In the genomic region with DNA sequence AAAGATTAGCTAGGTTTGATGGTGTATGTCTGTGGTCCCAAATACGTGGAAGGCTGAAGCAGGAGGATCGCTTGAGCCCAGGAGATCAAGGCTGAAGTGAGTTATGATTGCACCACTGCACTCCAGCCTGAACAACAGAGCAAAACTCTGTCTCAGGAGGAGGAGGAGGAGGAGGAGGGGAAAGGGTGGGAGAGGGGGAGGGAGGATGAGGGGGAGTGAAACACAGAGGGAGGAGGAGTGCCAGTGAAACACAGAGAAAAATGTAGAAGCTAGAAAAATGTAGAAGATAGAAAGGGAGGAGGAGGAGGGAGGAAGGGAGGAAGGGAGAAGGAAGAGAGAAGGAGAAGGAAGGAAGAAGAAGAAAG, we compare ENCODE assay signal across 36 cellular contexts.
"Had no signal": no experiment of that assay in that cellular context is flagged by ENCODE, and none has a peak within 500 bp of the region (broad histone marks: within the 10 kb centered on the region; RNA-seq: fewer than 3 reads in every experiment).

No MANE protein-coding gene starts in this region.

- H3K27ac ChIP-seq: adrenal gland, ascending aorta, cardiac muscle cell, VCaP had no signal

- H3K4me1 Mint-ChIP-seq: activated B cell treated with CpG ODN at 0.5 μM for 24 hours; central memory CD8-positive, alpha-beta T cell had no signal

- H3K4me3 Mint-ChIP-seq: activated B cell treated with CpG ODN at 0.5 μM for 24 hours; activated CD4-positive, alpha-beta memory T cell treated with anti-CD3 and anti-CD28 coated beads for 36 hours; activated CD4-positive, alpha-beta T cell treated with anti-CD3 and anti-CD28 coated beads, Interleukin-2, amount 10 ng/mL, durations not matched to agents 24 days and 14 days; activated CD8-positive, alpha-beta T cell treated with anti-CD3 and anti-CD28 coated beads for 36 hours; activated naive CD4-positive, alpha-beta T cell treated with anti-CD3 and anti-CD28 coated beads for 36 hours; activated naive CD8-positive, alpha-beta T cell treated with anti-CD3 and anti-CD28 coated beads for 36 hours; activated T-cell treated with anti-CD3 and anti-CD28 coated beads, Interleukin-2, amount 50 U/mL, for 4 hours; activated T-cell treated with anti-CD3 and anti-CD28 coated beads, Interleukin-2, amount 50 U/mL, for 72 hours; activated T-helper 1 cell treated with anti-CD3 and anti-CD28 coated beads, Interleukin-12 subunit alpha, Interleukin-12 subunit beta, Interleukin-2, Interleukin-4 antibody, amounts not matched to agents 30 ng/mL and 10 ng/mL and 1 ng/mL, durations not matched to agents 14 hours and 24 hours and 36 hours; activated T-helper 17 cell treated with anti-CD3 and anti-CD28 coated beads, Interleukin-2, amount 50 U/mL, for 72 hours; central memory CD8-positive, alpha-beta T cell; T-helper 1 cell treated with Interleukin-12 subunit alpha and Interleukin-12 subunit beta and Interleukin-4 antibody, amounts not matched to agents 30 μg/mL and 1 μg/mL, for 36 hours; T-helper 2 cell treated with Interferon-gamma antibody and Interleukin-4, amounts not matched to agents 5 μg/mL and 100 μg/mL, for 36 hours had no signal

- H3K36me3 Mint-ChIP-seq: activated CD4-positive, alpha-beta memory T cell treated with anti-CD3 and anti-CD28 coated beads for 36 hours; activated naive CD4-positive, alpha-beta T cell treated with anti-CD3 and anti-CD28 coated beads, Interleukin-2, amount 50 U/mL, for 72 hours; activated naive CD8-positive, alpha-beta T cell treated with anti-CD3 and anti-CD28 coated beads for 36 hours; brain had no signal

- H3K36me3 ChIP-seq: adrenal gland, ascending aorta, cardiac muscle cell had no signal

- DNase-seq: activated B cell treated with CpG ODN at 0.5 μM for 24 hours; activated CD4-positive, alpha-beta memory T cell treated with anti-CD3 and anti-CD28 coated beads for 36 hours; activated CD4-positive, alpha-beta T cell treated with anti-CD3 and anti-CD28 coated beads for 4 hours; activated CD4-positive, alpha-beta T cell treated with anti-CD3 and anti-CD28 coated beads, Interleukin-2, amount 10 ng/mL, durations not matched to agents 24 days and 14 days; activated CD4-positive, alpha-beta T cell treated with anti-CD3 and anti-CD28 coated beads, Interleukin-2, amount 50 U/mL, for 1 hour; activated CD4-positive, alpha-beta T cell treated with anti-CD3 and anti-CD28 coated beads, Interleukin-2, amount 50 U/mL, for 4 hours; activated CD4-positive, CD25-positive, alpha-beta regulatory T cell treated with anti-CD3 and anti-CD28 coated beads, Interleukin-2, amount 50 U/mL, for 72 hours; activated CD8-positive, alpha-beta memory T cell treated with anti-CD3 and anti-CD28 coated beads, Interleukin-2, amount 50 U/mL, for 4 hours; activated CD8-positive, alpha-beta T cell treated with anti-CD3 and anti-CD28 coated beads for 36 hours; activated effector memory CD4-positive, alpha-beta T cell treated with anti-CD3 and anti-CD28 coated beads, Interleukin-2, amount 50 U/mL, for 16 hours; activated gamma-delta T cell treated with Interleukin-2 at 50 U/mL for 16 hours; activated naive CD4-positive, alpha-beta T cell; activated naive CD4-positive, alpha-beta T cell treated with anti-CD3 and anti-CD28 coated beads for 36 hours; activated naive CD4-positive, alpha-beta T cell treated with anti-CD3 and anti-CD28 coated beads, Interleukin-2, amount 50 U/mL, for 16 hours; activated naive CD8-positive, alpha-beta T cell treated with anti-CD3 and anti-CD28 coated beads for 36 hours; activated T-cell treated with anti-CD3 and anti-CD28 coated beads for 4 hours; activated T-cell treated with anti-CD3 and anti-CD28 coated beads, Interleukin-2, amount 50 U/mL, for 1 hour; activated T-cell treated with anti-CD3 and anti-CD28 coated beads, Interleukin-2, amount 50 U/mL, for 4 hours; activated T-cell treated with anti-CD3 and anti-CD28 coated beads, Interleukin-2, amount 50 U/mL, for 72 hours; adrenal gland; amygdala; anterior cingulate cortex; caudate nucleus; cerebellar nuclear complex; T-helper 2 cell; T-helper 9 cell had no signal

- H3K4me3 ChIP-seq: adrenal gland, ascending aorta, cardiac muscle cell had no signal

- H3K9me3 ChIP-seq: adrenal gland, ascending aorta had no signal

- H3K4me1 ChIP-seq: ascending aorta had no signal

- H3K9me3 Mint-ChIP-seq: activated B cell treated with CpG ODN at 0.5 μM for 24 hours; activated CD4-positive, alpha-beta memory T cell treated with anti-CD3 and anti-CD28 coated beads for 36 hours; activated CD4-positive, alpha-beta T cell treated with anti-CD3 and anti-CD28 coated beads, Interleukin-2, amount 10 ng/mL, durations not matched to agents 24 days and 14 days; activated CD8-positive, alpha-beta T cell treated with anti-CD3 and anti-CD28 coated beads for 36 hours; activated naive CD4-positive, alpha-beta T cell treated with anti-CD3 and anti-CD28 coated beads for 36 hours; activated naive CD4-positive, alpha-beta T cell treated with anti-CD3 and anti-CD28 coated beads, Interleukin-2, amount 50 U/mL, for 72 hours; activated naive CD8-positive, alpha-beta T cell treated with anti-CD3 and anti-CD28 coated beads for 36 hours; activated T-cell treated with anti-CD3 and anti-CD28 coated beads, Interleukin-2, amount 50 U/mL, for 4 hours; activated T-cell treated with anti-CD3 and anti-CD28 coated beads, Interleukin-2, amount 50 U/mL, for 72 hours; activated T-helper 1 cell treated with anti-CD3 and anti-CD28 coated beads, Interleukin-12 subunit alpha, Interleukin-12 subunit beta, Interleukin-2, Interleukin-4 antibody, amounts not matched to agents 30 ng/mL and 10 ng/mL and 1 ng/mL, durations not matched to agents 14 hours and 24 hours and 36 hours; activated T-helper 17 cell treated with anti-CD3 and anti-CD28 coated beads, Interleukin-2, amount 50 U/mL, for 72 hours; central memory CD8-positive, alpha-beta T cell; T-helper 1 cell treated with Interleukin-12 subunit alpha and Interleukin-12 subunit beta and Interleukin-4 antibody, amounts not matched to agents 30 μg/mL and 1 μg/mL, for 36 hours; T-helper 2 cell treated with Interferon-gamma antibody and Interleukin-4, amounts not matched to agents 5 μg/mL and 100 μg/mL, for 36 hours had no signal

- H3K27ac Mint-ChIP-seq: activated B cell treated with CpG ODN at 0.5 μM for 24 hours; activated CD4-positive, alpha-beta memory T cell treated with anti-CD3 and anti-CD28 coated beads for 36 hours; activated CD4-positive, alpha-beta T cell treated with anti-CD3 and anti-CD28 coated beads, Interleukin-2, amount 10 ng/mL, durations not matched to agents 24 days and 14 days; activated CD8-positive, alpha-beta T cell treated with anti-CD3 and anti-CD28 coated beads for 36 hours; activated naive CD4-positive, alpha-beta T cell treated with anti-CD3 and anti-CD28 coated beads for 36 hours; activated naive CD4-positive, alpha-beta T cell treated with anti-CD3 and anti-CD28 coated beads, Interleukin-2, amount 50 U/mL, for 72 hours; activated naive CD8-positive, alpha-beta T cell treated with anti-CD3 and anti-CD28 coated beads for 36 hours; activated T-cell treated with anti-CD3 and anti-CD28 coated beads, Interleukin-2, amount 50 U/mL, for 72 hours; activated T-helper 1 cell treated with anti-CD3 and anti-CD28 coated beads, Interleukin-12 subunit alpha, Interleukin-12 subunit beta, Interleukin-2, Interleukin-4 antibody, amounts not matched to agents 30 ng/mL and 10 ng/mL and 1 ng/mL, durations not matched to agents 14 hours and 24 hours and 36 hours; activated T-helper 17 cell treated with anti-CD3 and anti-CD28 coated beads, Interleukin-2, amount 50 U/mL, for 72 hours; brain; T-helper 1 cell treated with Interleukin-12 subunit alpha and Interleukin-12 subunit beta and Interleukin-4 antibody, amounts not matched to agents 30 μg/mL and 1 μg/mL, for 36 hours; T-helper 2 cell treated with Interferon-gamma antibody and Interleukin-4, amounts not matched to agents 5 μg/mL and 100 μg/mL, for 36 hours had no signal

- H3K27me3 ChIP-seq: adrenal gland, ascending aorta had no signal
